Comparison of ENCODE assay signal across 22 cellular contexts in the genomic region with DNA sequence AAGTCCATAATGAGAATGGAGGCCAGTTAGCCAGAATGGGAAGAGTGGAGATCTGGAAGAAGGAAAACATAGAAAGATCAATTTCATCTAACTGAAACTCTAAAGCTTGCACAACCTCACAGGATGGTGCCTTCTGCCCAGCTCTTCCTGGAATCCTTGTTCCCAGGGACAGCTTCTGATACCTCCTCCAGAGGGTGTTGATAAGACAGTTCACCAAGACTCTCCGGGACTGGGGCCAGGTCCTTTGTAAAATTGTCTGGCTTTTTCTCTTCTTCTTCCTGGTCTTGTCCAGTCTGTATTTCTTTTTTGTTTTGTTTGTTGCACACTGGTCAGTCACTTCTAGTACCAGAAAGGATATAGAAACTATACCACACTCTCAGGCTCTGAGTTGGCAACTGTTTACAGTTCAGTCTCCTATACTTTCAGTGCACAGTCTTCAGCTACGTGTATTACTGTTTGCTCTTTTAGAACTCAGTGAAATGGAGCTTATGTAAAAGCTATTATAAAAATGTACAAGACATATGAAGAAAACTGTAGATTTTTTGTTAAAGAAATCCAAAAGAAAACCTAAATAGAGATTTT.
"Had no signal": no experiment of that assay in that cellular context is flagged by ENCODE, and none has a peak within 500 bp of the region (broad histone marks: within the 10 kb centered on the region; RNA-seq: fewer than 3 reads in every experiment).

No MANE protein-coding gene starts in this region.

- H3K36me3 Mint-ChIP-seq: brain, type B pancreatic cell had no signal

- ATAC-seq: activated T-cell treated with anti-CD3 and anti-CD28 coated beads, Interleukin-2, amount 50 U/mL, for 72 hours; left lobe of liver; naive thymus-derived CD4-positive, alpha-beta T cell had no signal

- H3K27me3 ChIP-seq: spleen, vagina had no signal

- H3K4me1 Mint-ChIP-seq: brain, neural crest cell had no signal

- H3K4me1 ChIP-seq: vagina had no signal

- H3K4me3 ChIP-seq: spleen, thoracic aorta, vagina had no signal

- H3K27ac Mint-ChIP-seq: activated naive CD4-positive, alpha-beta T cell treated with anti-CD3 and anti-CD28 coated beads, Interleukin-2, amount 10 ng/mL, durations not matched to agents 7 days and 5 days; activated T-cell treated with anti-CD3 and anti-CD28 coated beads, Interleukin-2, amount 50 U/mL, for 72 hours; brain; progenitor cell of endocrine pancreas; type B pancreatic cell had no signal

- H3K27me3 Mint-ChIP-seq: activated naive CD4-positive, alpha-beta T cell treated with anti-CD3 and anti-CD28 coated beads, Interleukin-2, amount 10 ng/mL, durations not matched to agents 7 days and 5 days; naive thymus-derived CD4-positive, alpha-beta T cell; progenitor cell of endocrine pancreas had no signal

- H3K4me3 Mint-ChIP-seq: activated naive CD4-positive, alpha-beta T cell treated with anti-CD3 and anti-CD28 coated beads, Interleukin-2, amount 10 ng/mL, durations not matched to agents 7 days and 5 days; activated T-cell treated with anti-CD3 and anti-CD28 coated beads, Interleukin-2, amount 50 U/mL, for 72 hours; brain; naive thymus-derived CD4-positive, alpha-beta T cell; neural crest cell; type B pancreatic cell had no signal

- DNase-seq: activated CD4-positive, alpha-beta T cell treated with anti-CD3 and anti-CD28 coated beads for 1 hour; activated CD4-positive, alpha-beta T cell treated with anti-CD3 and anti-CD28 coated beads, Interleukin-2, amount 50 U/mL, for 4 hours; activated CD8-positive, alpha-beta memory T cell treated with anti-CD3 and anti-CD28 coated beads, Interleukin-2, amount 50 U/mL, for 48 hours; activated effector memory CD4-positive, alpha-beta T cell treated with Interleukin-2 at 50 U/mL for 16 hours; activated naive CD4-positive, alpha-beta T cell treated with anti-CD3 and anti-CD28 coated beads, Interleukin-2, amount 10 ng/mL, durations not matched to agents 7 days and 5 days; activated T-cell treated with anti-CD3 and anti-CD28 coated beads, Interleukin-2, amount 50 U/mL, for 72 hours; aorta; caudate nucleus; dermis blood vessel endothelial cell; effector memory CD4-positive, alpha-beta T cell; foreskin melanocyte; naive thymus-derived CD4-positive, alpha-beta T cell; spleen; stimulated activated CD4-positive, alpha-beta T cell treated with anti-CD3 and anti-CD28 coated beads, Interleukin-4, amount 100 ng/mL, for 1 hour; stimulated activated naive CD4-positive, alpha-beta T cell had no signal

- H3K27ac ChIP-seq: spleen, thoracic aorta, vagina had no signal

- H3K36me3 ChIP-seq: spleen, thoracic aorta, vagina had no signal

- H3K9me3 Mint-ChIP-seq: brain, neural crest cell, type B pancreatic cell had no signal

- H3K9me3 ChIP-seq: spleen, thoracic aorta, vagina had no signal
